12 cellular contexts compared by ENCODE assay signal in the genomic region with DNA sequence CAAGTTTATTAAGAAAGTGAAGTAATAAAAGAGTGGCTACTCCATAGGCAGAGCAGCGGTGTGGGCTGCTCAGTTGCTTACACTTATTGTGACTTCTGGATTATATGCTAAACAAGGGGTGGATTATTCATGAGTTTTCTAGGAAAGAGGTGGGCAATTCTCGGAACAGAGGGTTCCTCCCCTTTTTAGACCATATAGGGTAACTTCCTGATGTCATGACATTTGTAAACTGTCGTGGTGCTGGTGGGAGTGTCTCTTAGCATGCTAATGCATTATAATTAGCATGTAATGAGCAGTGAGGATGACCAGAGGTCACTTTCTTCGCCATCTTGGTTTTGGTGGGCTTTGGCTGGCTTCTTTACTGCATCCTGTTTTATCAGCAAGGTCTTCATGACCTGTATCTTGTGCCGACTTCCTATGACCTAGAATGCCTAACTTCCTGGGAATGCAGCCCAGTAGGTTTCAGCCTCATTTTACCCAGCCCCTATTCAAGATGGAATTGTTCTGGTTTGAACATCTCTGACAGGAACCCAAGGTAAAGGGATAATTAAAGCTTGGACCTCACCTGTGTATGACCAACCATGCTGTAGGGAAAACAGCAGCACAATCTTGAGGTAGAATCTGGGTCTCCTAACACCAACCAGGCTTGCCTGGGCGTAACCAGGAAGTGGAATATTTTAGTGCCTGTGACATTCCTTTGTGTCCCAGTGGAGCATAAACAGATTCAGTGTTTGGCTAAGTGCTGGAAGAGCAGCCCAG.
DNase-seq lines count a peak whose midpoint lies in the region; ATAC-seq, FAIRE-seq and TF ChIP-seq lines count a peak whose summit lies in the region.
"Had no signal": no experiment of that assay in that cellular context is flagged by ENCODE, and none has a peak within 500 bp of the region (broad histone marks: within the 10 kb centered on the region; RNA-seq: fewer than 3 reads in every experiment).

No MANE protein-coding gene starts in this region.

- peak overlapping the region; percentile 70 for H2AFZ ChIP-seq in mammary epithelial cell (ENCODE audit: low read depth, low read length)

- peaks cover 8% of the 10 kb centered on the region for H3K36me3 Mint-ChIP-seq in stimulated activated naive CD8-positive, alpha-beta T cell treated with anti-CD3 and anti-CD28 coated beads, Interleukin-15, Interleukin-2, amounts not matched to agents 100 ng/mL and 50 ng/mL, for 24 hours (ENCODE audit: low read depth)
- H3K36me3 Mint-ChIP-seq in nephron progenitor cell (ENCODE audit: low read depth), result peaks cover 23% of the 10 kb centered on the region

- H3K4me1 ChIP-seq in mammary epithelial cell (ENCODE audit: insufficient read depth, low read length) (peaks cover 45% of the 10 kb centered on the region), right atrium auricular region (no peaks in the 10 kb centered on the region)

- H3K36me3 ChIP-seq in mammary epithelial cell (ENCODE audit: insufficient read depth, low read length) (no peaks in the 10 kb centered on the region), right atrium auricular region (no peaks in the 10 kb centered on the region)
- H3K36me3 ChIP-seq: thyroid gland had no signal

- H3K9me3 ChIP-seq in mammary epithelial cell (replicated peaks; ENCODE audit: insufficient read depth, low read length), result no peaks in the 10 kb centered on the region
- H3K9me3 ChIP-seq in right atrium auricular region, result no peaks in the 10 kb centered on the region
- H3K9me3 ChIP-seq: thyroid gland had no signal

- peak overlapping the region; percentile 80 for H3K27ac Mint-ChIP-seq in stimulated activated naive CD8-positive, alpha-beta T cell treated with anti-CD3 and anti-CD28 coated beads, Interleukin-15, Interleukin-2, amounts not matched to agents 100 ng/mL and 50 ng/mL, for 24 hours
- peak overlapping the region; percentile 95 for H3K27ac Mint-ChIP-seq in nephron progenitor cell

- 98% methylated on average over 5 of the region's 6 CpGs for WGBS in mammary epithelial cell (ENCODE audit: low coverage, missing lambda C conversion rate)

- no peak overlapping the region for H3K4me2 ChIP-seq in mammary epithelial cell (ENCODE audit: insufficient read depth, low read depth, low read length)

- H3K79me2 ChIP-seq in mammary epithelial cell (ENCODE audit: insufficient read depth, low read length), result no peaks in the 10 kb centered on the region

- H3K4me3 ChIP-seq in mammary epithelial cell (replicated peaks in 1 of 3; ENCODE audit: insufficient read depth in 1 of 3, low read depth in 2 of 3, low read length in 3 of 3) (no peak overlapping the region), right atrium auricular region (no peak overlapping the region), coronary artery (no peak overlapping the region)
- H3K4me3 ChIP-seq: thyroid gland had no signal

- CTCF ChIA-PET in mammary epithelial cell (lab: Charles Lee; ENCODE audit: low non-redundant PET), result no interaction called here

- FAIRE-seq in frontal cortex (lab: Jason Lieb, UNC), result no peak

- no peak for DNase-seq in stimulated activated naive CD8-positive, alpha-beta T cell treated with anti-CD3 and anti-CD28 coated beads, Interleukin-15, Interleukin-2, amounts not matched to agents 100 U/mL and 50 U/mL, for 24 hours
- DNase-seq in mammary epithelial cell (no peak), nephron progenitor cell (no peak), right atrium auricular region (ENCODE audit: low spot score) (no peak), coronary artery (ENCODE audit: low spot score) (no peak), frontal cortex (ENCODE audit: low spot score in 2 of 2) (no peak)
- DNase-seq: DND-41, NCI-H1105, NCI-H226, thyroid gland had no signal

- H3K27ac ChIP-seq in mammary epithelial cell (ENCODE audit: insufficient read depth, low read depth, low read length) (no peak overlapping the region), right atrium auricular region (no peak overlapping the region), coronary artery (peak overlapping the region in 1 of 2 donors; percentile 25)
- H3K27ac ChIP-seq: thyroid gland had no signal

- no peaks in the 10 kb centered on the region for H3K27me3 Mint-ChIP-seq in stimulated activated naive CD8-positive, alpha-beta T cell treated with anti-CD3 and anti-CD28 coated beads, Interleukin-15, Interleukin-2, amounts not matched to agents 100 ng/mL and 50 ng/mL, for 24 hours
- H3K27me3 Mint-ChIP-seq in nephron progenitor cell (ENCODE audit: low read depth, poor library complexity), result no peaks in the 10 kb centered on the region

- peaks cover 7% of the 10 kb centered on the region for H3K9me3 Mint-ChIP-seq in stimulated activated naive CD8-positive, alpha-beta T cell treated with anti-CD3 and anti-CD28 coated beads, Interleukin-15, Interleukin-2, amounts not matched to agents 100 ng/mL and 50 ng/mL, for 24 hours
- peaks cover 28% of the 10 kb centered on the region for H3K9me3 Mint-ChIP-seq in nephron progenitor cell

- H3K4me3 Mint-ChIP-seq in stimulated activated naive CD8-positive, alpha-beta T cell treated with anti-CD3 and anti-CD28 coated beads, Interleukin-15, Interleukin-2, amounts not matched to agents 100 ng/mL and 50 ng/mL, for 24 hours, result no peak overlapping the region
- peak overlapping the region; percentile 59 for H3K4me3 Mint-ChIP-seq in nephron progenitor cell

- H3K9ac ChIP-seq in mammary epithelial cell (ENCODE audit: insufficient read depth, low read length), result no peak overlapping the region

- H3K4me1 Mint-ChIP-seq in stimulated activated naive CD8-positive, alpha-beta T cell treated with anti-CD3 and anti-CD28 coated beads, Interleukin-15, Interleukin-2, amounts not matched to agents 100 ng/mL and 50 ng/mL, for 24 hours (ENCODE audit: low read depth), result peaks cover 75% of the 10 kb centered on the region
- peaks cover 62% of the 10 kb centered on the region for H3K4me1 Mint-ChIP-seq in nephron progenitor cell

- in situ Hi-C loops in mammary epithelial cell (cut with MboI; ENCODE audit: low sequenced_read_pairs in 2 of 2), result no loop called here

- TF ChIP-seq CTCF in mammary epithelial cell (conservative IDR thresholded peaks at IDR 0.05 in 1 of 2, IDR thresholded peaks at IDR 0.05 in 1 of 2; ENCODE audit: extremely low read depth in 1 of 2, insufficient read depth in 1 of 2, low read depth in 1 of 2, low read length in 2 of 2), result no peak
- TF ChIP-seq CTCF in nephron progenitor cell (IDR thresholded peaks at IDR 0.05), result no peak
- TF ChIP-seq CTCF in right atrium auricular region (IDR thresholded peaks at IDR 0.05), result no peak
- TF ChIP-seq CTCF in coronary artery (IDR thresholded peaks at IDR 0.05), result no peak

- dilution Hi-C loops in mammary epithelial cell (cut with HindIII; ENCODE audit: low sequenced_read_pairs), result loop anchor here (5.0 kb wide), 2 partner anchors 59 to 104 kb away; no protein-coding TSS in a partner anchor

- no peak for ATAC-seq in stimulated activated naive CD8-positive, alpha-beta T cell treated with anti-CD3 and anti-CD28 coated beads, Interleukin-15, Interleukin-2, amounts not matched to agents 100 U/mL and 50 U/mL, for 24 hours
- no peak for ATAC-seq in HG03196 (IDR thresholded peaks at IDR 0.05; ENCODE audit: unreplicated experiment)

- no peaks in the 10 kb centered on the region for H4K20me1 ChIP-seq in mammary epithelial cell (ENCODE audit: insufficient read depth, low read length)

- intact Hi-C loops in mammary epithelial cell (cut with micrococcal nuclease), result loop anchor here (5.0 kb wide), 1 partner anchor 106 kb away; no protein-coding TSS in a partner anchor

- H3K27me3 ChIP-seq in mammary epithelial cell (ENCODE audit: insufficient read depth, low read length) (no peaks in the 10 kb centered on the region), right atrium auricular region (no peaks in the 10 kb centered on the region)
- H3K27me3 ChIP-seq: thyroid gland had no signal

- BruUV-seq in mammary epithelial cell (replicated peaks; lab: Mats Ljungman, UMichigan), result no TSS peak
